In genomic region chr6:53263915-53264314, GRCh38 we compare ENCODE assay signal across 15 cellular contexts.
A peak's percentile ranks its signal among the peaks of the same experiment; 100 is the strongest.
DNase-seq lines count a peak whose midpoint lies in the region; ATAC-seq and TF ChIP-seq lines count a peak whose summit lies in the region.
"Had no signal": no experiment of that assay in that cellular context is flagged by ENCODE, and none has a peak within 500 bp of the region (broad histone marks: within the 10 kb centered on the region; RNA-seq: fewer than 3 reads in every experiment).

No MANE protein-coding gene starts in this region.

- POLR2A ChIA-PET in activated CD8-positive, alpha-beta T cell treated with anti-CD3 and anti-CD28 coated beads, Interleukin-2, amount 10 ng/mL, durations not matched to agents 7 days and 5 days (lab: Charles Lee) = interaction anchor here (0.7 kb wide), 1 partner anchor 13 kb away, joined by 3 read pairs; no protein-coding TSS in a partner anchor
- POLR2A ChIA-PET in activated CD8-positive, alpha-beta T cell treated with anti-CD3 and anti-CD28 coated beads for 36 hours (lab: Charles Lee) = no interaction called here

- no peaks in the 10 kb centered on the region for H3K9me3 Mint-ChIP-seq in activated CD8-positive, alpha-beta T cell treated with anti-CD3 and anti-CD28 coated beads, Interleukin-2, amount 10 ng/mL, durations not matched to agents 7 days and 5 days (ENCODE audit: insufficient read depth)
- no peaks in the 10 kb centered on the region for H3K9me3 Mint-ChIP-seq in activated CD8-positive, alpha-beta T cell treated with anti-CD3 and anti-CD28 coated beads for 36 hours
- no peaks in the 10 kb centered on the region for H3K9me3 Mint-ChIP-seq in activated T-helper 17 cell treated with anti-CD3 and anti-CD28 coated beads, Interleukin-2, amount 50 U/mL, for 72 hours
- H3K9me3 Mint-ChIP-seq: type B pancreatic cell had no signal

- H3K27ac Mint-ChIP-seq in activated CD8-positive, alpha-beta T cell treated with anti-CD3 and anti-CD28 coated beads, Interleukin-2, amount 10 ng/mL, durations not matched to agents 7 days and 5 days = peak overlapping the region; percentile 0
- no peak overlapping the region for H3K27ac Mint-ChIP-seq in activated CD8-positive, alpha-beta T cell treated with anti-CD3 and anti-CD28 coated beads for 36 hours
- H3K27ac Mint-ChIP-seq in activated T-helper 17 cell treated with anti-CD3 and anti-CD28 coated beads, Interleukin-2, amount 50 U/mL, for 72 hours = peak overlapping the region; percentile 29
- H3K27ac Mint-ChIP-seq: activated naive CD8-positive, alpha-beta T cell; type B pancreatic cell had no signal

- no peak overlapping the region for H3K4me3 ChIP-seq in fibroblast of villous mesenchyme (ENCODE audit: low read depth, low read length)
- H3K4me3 ChIP-seq: skin epidermis had no signal

- H3K27me3 Mint-ChIP-seq in activated CD8-positive, alpha-beta T cell treated with anti-CD3 and anti-CD28 coated beads, Interleukin-2, amount 10 ng/mL, durations not matched to agents 7 days and 5 days (ENCODE audit: low read depth) = no peaks in the 10 kb centered on the region
- no peaks in the 10 kb centered on the region for H3K27me3 Mint-ChIP-seq in activated CD8-positive, alpha-beta T cell treated with anti-CD3 and anti-CD28 coated beads for 36 hours
- no peaks in the 10 kb centered on the region for H3K27me3 Mint-ChIP-seq in activated T-helper 17 cell treated with anti-CD3 and anti-CD28 coated beads, Interleukin-2, amount 50 U/mL, for 72 hours
- H3K27me3 Mint-ChIP-seq: activated naive CD8-positive, alpha-beta T cell; type B pancreatic cell had no signal

- intact Hi-C loops in activated CD8-positive, alpha-beta T cell treated with anti-CD3 and anti-CD28 coated beads for 36 hours (cut with micrococcal nuclease) = no loop called here

- H3K36me3 Mint-ChIP-seq in activated CD8-positive, alpha-beta T cell treated with anti-CD3 and anti-CD28 coated beads, Interleukin-2, amount 10 ng/mL, durations not matched to agents 7 days and 5 days (ENCODE audit: low read depth) = peaks cover 77% of the 10 kb centered on the region
- H3K36me3 Mint-ChIP-seq in activated CD8-positive, alpha-beta T cell treated with anti-CD3 and anti-CD28 coated beads for 36 hours (ENCODE audit: low read depth) = peaks cover 67% of the 10 kb centered on the region
- peaks cover 94% of the 10 kb centered on the region for H3K36me3 Mint-ChIP-seq in activated T-helper 17 cell treated with anti-CD3 and anti-CD28 coated beads, Interleukin-2, amount 50 U/mL, for 72 hours (ENCODE audit: low read depth)

- H3K4me1 Mint-ChIP-seq in activated CD8-positive, alpha-beta T cell treated with anti-CD3 and anti-CD28 coated beads, Interleukin-2, amount 10 ng/mL, durations not matched to agents 7 days and 5 days (ENCODE audit: low read depth) = no peaks in the 10 kb centered on the region
- H3K4me1 Mint-ChIP-seq in activated CD8-positive, alpha-beta T cell treated with anti-CD3 and anti-CD28 coated beads for 36 hours (ENCODE audit: low read depth) = no peaks in the 10 kb centered on the region
- H3K4me1 Mint-ChIP-seq in activated T-helper 17 cell treated with anti-CD3 and anti-CD28 coated beads, Interleukin-2, amount 50 U/mL, for 72 hours = peaks cover 3% of the 10 kb centered on the region

- CTCF ChIA-PET in activated CD8-positive, alpha-beta T cell treated with anti-CD3 and anti-CD28 coated beads, Interleukin-2, amount 10 ng/mL, durations not matched to agents 7 days and 5 days (lab: Charles Lee) = interaction anchor here (0.7 kb wide), 1 partner anchor 16 kb away, joined by 3 read pairs; no protein-coding TSS in a partner anchor
- CTCF ChIA-PET in activated CD8-positive, alpha-beta T cell treated with anti-CD3 and anti-CD28 coated beads for 36 hours (lab: Charles Lee) = no interaction called here

- DNase-seq in activated CD8-positive, alpha-beta T cell treated with anti-CD3 and anti-CD28 coated beads, Interleukin-2, amount 10 ng/mL, durations not matched to agents 7 days and 5 days = no peak
- no peak for DNase-seq in activated CD8-positive, alpha-beta T cell treated with anti-CD3 and anti-CD28 coated beads for 36 hours
- DNase-seq in fibroblast of villous mesenchyme (ENCODE audit: low read depth) (peak; percentile 28), stromal cell of bone marrow (ENCODE audit: low read depth) (peak; percentile 53), NCI-H345 treated with DMSO at 0.1 percent for 48 hours (lab: John Stamatoyannopoulos, UW; ENCODE audit: unreplicated experiment) (no peak), DMS114 treated with DMSO at 0.1 percent for 48 hours (lab: John Stamatoyannopoulos, UW; ENCODE audit: unreplicated experiment) (no peak), NAMALWA (ENCODE audit: low spot score) (no peak)
- DNase-seq: activated CD4-positive, alpha-beta T cell treated with anti-CD3 and anti-CD28 coated beads, Interleukin-2, amount 50 U/mL, for 48 hours; GDM1; NCI-H1048 had no signal

- no peak overlapping the region for H3K4me3 Mint-ChIP-seq in activated CD8-positive, alpha-beta T cell treated with anti-CD3 and anti-CD28 coated beads, Interleukin-2, amount 10 ng/mL, durations not matched to agents 7 days and 5 days
- H3K4me3 Mint-ChIP-seq in activated CD8-positive, alpha-beta T cell treated with anti-CD3 and anti-CD28 coated beads for 36 hours = no peak overlapping the region
- H3K4me3 Mint-ChIP-seq in activated T-helper 17 cell treated with anti-CD3 and anti-CD28 coated beads, Interleukin-2, amount 50 U/mL, for 72 hours = no peak overlapping the region
- H3K4me3 Mint-ChIP-seq: activated naive CD8-positive, alpha-beta T cell; type B pancreatic cell had no signal

- no peak for ATAC-seq in activated CD8-positive, alpha-beta T cell treated with anti-CD3 and anti-CD28 coated beads, Interleukin-2, amount 10 ng/mL, durations not matched to agents 7 days and 5 days
- no peak for ATAC-seq in activated CD8-positive, alpha-beta T cell treated with anti-CD3 and anti-CD28 coated beads for 36 hours
- ATAC-seq in activated T-helper 17 cell treated with anti-CD3 and anti-CD28 coated beads, Interleukin-2, amount 50 U/mL, for 72 hours (replicated peaks) = no peak
- ATAC-seq: Panc1 had no signal

- TF ChIP-seq CTCF in activated CD8-positive, alpha-beta T cell treated with anti-CD3 and anti-CD28 coated beads for 36 hours (IDR thresholded peaks at IDR 0.05) = no peak
- TF ChIP-seq CTCF in fibroblast of villous mesenchyme (IDR thresholded peaks at IDR 0.05; ENCODE audit: insufficient read depth, low read depth, low read length) = no peak

Comparison
In these comparisons a context has a peak if more than half of its experiments do, and no peak if none do; other contexts are left out.
1. DNase-seq: peak in fibroblast of villous mesenchyme (single experiment) and stromal cell of bone marrow (single experiment); none in activated CD8-positive, alpha-beta T cell treated with anti-CD3 and anti-CD28 coated beads, Interleukin-2, amount 10 ng/mL, durations not matched to agents 7 days and 5 days (single experiment), activated CD8-positive, alpha-beta T cell treated with anti-CD3 and anti-CD28 coated beads for 36 hours (single experiment), NCI-H345 treated with DMSO at 0.1 percent for 48 hours (single experiment), DMS114 treated with DMSO at 0.1 percent for 48 hours (single experiment) and NAMALWA (single experiment).